Comparison of ENCODE assay signal across 22 cellular contexts in genomic region chr5:174235226-174235992, GRCh38.
DNase-seq lines count a peak whose midpoint lies in the region; FAIRE-seq and TF ChIP-seq lines count a peak whose summit lies in the region.
"Had no signal": no experiment of that assay in that cellular context is flagged by ENCODE, and none has a peak within 500 bp of the region (broad histone marks: within the 10 kb centered on the region; RNA-seq: fewer than 3 reads in every experiment).

No MANE protein-coding gene starts in this region.

- H3K36me3 ChIP-seq in astrocyte (ENCODE audit: insufficient read depth, low read length) (no peaks in the 10 kb centered on the region), smooth muscle cell (ENCODE audit: low read depth) (no peaks in the 10 kb centered on the region)
- H3K36me3 ChIP-seq: BLaER1, SJCRH30 had no signal

- H4K20me1 ChIP-seq in astrocyte (ENCODE audit: insufficient read depth, low read length): no peaks in the 10 kb centered on the region
- no peaks in the 10 kb centered on the region for H4K20me1 ChIP-seq in smooth muscle cell (ENCODE audit: low read depth)
- H4K20me1 ChIP-seq: BLaER1 had no signal

- H3K4me3 ChIP-seq in astrocyte (ENCODE audit: insufficient read depth, low read depth, low read length) (no peak overlapping the region), smooth muscle cell (no peak overlapping the region)
- H3K4me3 ChIP-seq: BLaER1, SJCRH30 had no signal

- H3K4me3 Mint-ChIP-seq in astrocyte (ENCODE audit: unreplicated experiment): no peak overlapping the region
- no peak overlapping the region for H3K4me3 Mint-ChIP-seq in activated T-helper 1 cell treated with anti-CD3 and anti-CD28 coated beads, Interleukin-12 subunit alpha, Interleukin-12 subunit beta, Interleukin-2, Interleukin-4 antibody, amounts not matched to agents 30 ng/mL and 10 ng/mL and 1 ng/mL, durations not matched to agents 14 hours and 24 hours and 36 hours
- H3K4me3 Mint-ChIP-seq: CD8-positive, alpha-beta memory T cell; HFFc6 had no signal

- DNase-seq in EH (ENCODE audit: low read depth): peak; percentile 65
- DNase-seq in astrocyte (ENCODE audit: low read depth): peak; percentile 98
- peak; percentile 90 for DNase-seq in islet precursor cell
- DNase-seq in smooth muscle cell (lab: John Stamatoyannopoulos, UW; ENCODE audit: unreplicated experiment): no peak
- DNase-seq in NK-92 (lab: John Stamatoyannopoulos, UW; ENCODE audit: unreplicated experiment): no peak
- DNase-seq in GM13976 (ENCODE audit: low spot score): no peak
- no peak for DNase-seq in activated T-helper 1 cell treated with anti-CD3 and anti-CD28 coated beads, Interleukin-12 subunit alpha, Interleukin-12 subunit beta, Interleukin-2, Interleukin-4 antibody, amounts not matched to agents 30 ng/mL and 10 ng/mL and 1 ng/mL, durations not matched to agents 14 hours and 24 hours and 36 hours (ENCODE audit: low spot score)
- DNase-seq: CD8-positive, alpha-beta memory T cell; DMS79; GDM1; HFFc6; KG1; NCI-H1105; NCI-H1930; PC-3; SJCRH30; SW 1271 had no signal

- peaks cover 7% of the 10 kb centered on the region for H3K9me3 Mint-ChIP-seq in astrocyte (ENCODE audit: unreplicated experiment)
- peaks cover 3% of the 10 kb centered on the region for H3K9me3 Mint-ChIP-seq in activated T-helper 1 cell treated with anti-CD3 and anti-CD28 coated beads, Interleukin-12 subunit alpha, Interleukin-12 subunit beta, Interleukin-2, Interleukin-4 antibody, amounts not matched to agents 30 ng/mL and 10 ng/mL and 1 ng/mL, durations not matched to agents 14 hours and 24 hours and 36 hours

- peaks cover 6% of the 10 kb centered on the region for H3K27me3 Mint-ChIP-seq in astrocyte (ENCODE audit: low read depth, unreplicated experiment)
- peaks cover 5% of the 10 kb centered on the region for H3K27me3 Mint-ChIP-seq in activated T-helper 1 cell treated with anti-CD3 and anti-CD28 coated beads, Interleukin-12 subunit alpha, Interleukin-12 subunit beta, Interleukin-2, Interleukin-4 antibody, amounts not matched to agents 30 ng/mL and 10 ng/mL and 1 ng/mL, durations not matched to agents 14 hours and 24 hours and 36 hours (ENCODE audit: insufficient read depth)

- H3K36me3 Mint-ChIP-seq in astrocyte (ENCODE audit: low read depth, unreplicated experiment): no peaks in the 10 kb centered on the region
- H3K36me3 Mint-ChIP-seq in activated T-helper 1 cell treated with anti-CD3 and anti-CD28 coated beads, Interleukin-12 subunit alpha, Interleukin-12 subunit beta, Interleukin-2, Interleukin-4 antibody, amounts not matched to agents 30 ng/mL and 10 ng/mL and 1 ng/mL, durations not matched to agents 14 hours and 24 hours and 36 hours (ENCODE audit: low read depth): no peaks in the 10 kb centered on the region
- H3K36me3 Mint-ChIP-seq: CD8-positive, alpha-beta memory T cell had no signal

- H3K9me3 ChIP-seq in astrocyte (ENCODE audit: insufficient read depth, low read depth, low read length): no peaks in the 10 kb centered on the region
- H3K9me3 ChIP-seq in smooth muscle cell (replicated peaks; ENCODE audit: low read depth): peaks cover 5% of the 10 kb centered on the region

- H3K79me2 ChIP-seq in astrocyte (ENCODE audit: insufficient read depth, low read length) (no peaks in the 10 kb centered on the region), smooth muscle cell (ENCODE audit: low read depth) (no peaks in the 10 kb centered on the region)

- H2AFZ ChIP-seq in astrocyte (ENCODE audit: low read depth, low read length): peak overlapping the region; percentile 32
- H2AFZ ChIP-seq in smooth muscle cell (ENCODE audit: low read depth): no peak overlapping the region

- H3K9ac ChIP-seq in astrocyte (ENCODE audit: low read length) (peak overlapping the region; percentile 47), smooth muscle cell (ENCODE audit: low read depth) (peak overlapping the region; percentile 84)
- H3K9ac ChIP-seq: BLaER1 had no signal

- H3K4me1 ChIP-seq in astrocyte (ENCODE audit: insufficient read depth, low read length) (peaks cover 31% of the 10 kb centered on the region), smooth muscle cell (ENCODE audit: low read depth) (peaks cover 19% of the 10 kb centered on the region)
- H3K4me1 ChIP-seq: BLaER1, SJCRH30 had no signal

- H3K27ac Mint-ChIP-seq in astrocyte (ENCODE audit: unreplicated experiment): peak overlapping the region; percentile 3
- H3K27ac Mint-ChIP-seq in activated T-helper 1 cell treated with anti-CD3 and anti-CD28 coated beads, Interleukin-12 subunit alpha, Interleukin-12 subunit beta, Interleukin-2, Interleukin-4 antibody, amounts not matched to agents 30 ng/mL and 10 ng/mL and 1 ng/mL, durations not matched to agents 14 hours and 24 hours and 36 hours: no peak overlapping the region
- H3K27ac Mint-ChIP-seq: CD8-positive, alpha-beta memory T cell; HFFc6 had no signal

- FAIRE-seq in astrocyte (lab: Jason Lieb, UNC): peak; percentile 26
- FAIRE-seq: D721Med, GM12891, H54, HepG2 had no signal

- in situ Hi-C loops in GM13976 (cut with MboI; ENCODE audit: low sequenced_read_pairs, unreplicated experiment): no loop called here

- H3K4me1 Mint-ChIP-seq in astrocyte (ENCODE audit: low read depth, unreplicated experiment): peaks cover 26% of the 10 kb centered on the region
- H3K4me1 Mint-ChIP-seq in activated T-helper 1 cell treated with anti-CD3 and anti-CD28 coated beads, Interleukin-12 subunit alpha, Interleukin-12 subunit beta, Interleukin-2, Interleukin-4 antibody, amounts not matched to agents 30 ng/mL and 10 ng/mL and 1 ng/mL, durations not matched to agents 14 hours and 24 hours and 36 hours (ENCODE audit: low read depth): no peaks in the 10 kb centered on the region
- H3K4me1 Mint-ChIP-seq: CD8-positive, alpha-beta memory T cell had no signal

- H3K27me3 ChIP-seq in astrocyte (ENCODE audit: insufficient read depth, low read length): no peaks in the 10 kb centered on the region
- H3K27me3 ChIP-seq in smooth muscle cell (ENCODE audit: low read depth): no peaks in the 10 kb centered on the region
- H3K27me3 ChIP-seq: BLaER1 had no signal

- H3F3A ChIP-seq in smooth muscle cell (ENCODE audit: low read depth): peaks cover 14% of the 10 kb centered on the region

- intact Hi-C loops in activated T-helper 1 cell treated with anti-CD3 and anti-CD28 coated beads, Interleukin-12 subunit alpha, Interleukin-12 subunit beta, Interleukin-2, Interleukin-4 antibody, amounts not matched to agents 30 ng/mL and 10 ng/mL and 1 ng/mL, durations not matched to agents 14 hours and 24 hours and 36 hours (cut with micrococcal nuclease): no loop called here

- H3K27ac ChIP-seq in astrocyte (ENCODE audit: low read depth, low read length) (peak overlapping the region; percentile 48), smooth muscle cell (ENCODE audit: low read depth) (peak overlapping the region; percentile 90)
- H3K27ac ChIP-seq: BLaER1, SJCRH30 had no signal

- TF ChIP-seq CTCF in astrocyte (IDR thresholded peaks at IDR 0.05; ENCODE audit: insufficient read depth, low read depth, low read length) (no peak), smooth muscle cell (IDR thresholded peaks at IDR 0.05; ENCODE audit: borderline replicate concordance, insufficient read depth, poor library complexity, severe bottlenecking) (no peak), GM13976 (IDR thresholded peaks at IDR 0.05; ENCODE audit: borderline replicate concordance, control extremely low read depth, extremely low read depth, insufficient read depth, missing control alignments) (no peak)

- H3K4me2 ChIP-seq in astrocyte (ENCODE audit: low read length) (peak overlapping the region; percentile 54), smooth muscle cell (peak overlapping the region; percentile 48)
- H3K4me2 ChIP-seq: BLaER1 had no signal

- WGBS in smooth muscle cell (ENCODE audit: low lambda C conversion rate): 49% methylated on average over 12 of the region's 12 CpGs

Comparison
In these comparisons a context has a peak if more than half of its experiments do, and no peak if none do; other contexts are left out.
1. DNase-seq: peak in EH (single experiment), astrocyte (single experiment) and islet precursor cell (single experiment); none in smooth muscle cell (single experiment), NK-92 (single experiment), GM13976 (single experiment) and activated T-helper 1 cell treated with anti-CD3 and anti-CD28 coated beads, Interleukin-12 subunit alpha, Interleukin-12 subunit beta, Interleukin-2, Interleukin-4 antibody, amounts not matched to agents 30 ng/mL and 10 ng/mL and 1 ng/mL, durations not matched to agents 14 hours and 24 hours and 36 hours (single experiment).